Comparison of ENCODE assay signal across 10 cellular contexts in genomic region chr4:76723916-76724315, GRCh38.
DNase-seq lines count a peak whose midpoint lies in the region; ATAC-seq and TF ChIP-seq lines count a peak whose summit lies in the region.
"Had no signal": no experiment of that assay in that cellular context is flagged by ENCODE, and none has a peak within 500 bp of the region (broad histone marks: within the 10 kb centered on the region; RNA-seq: fewer than 3 reads in every experiment).

No MANE protein-coding gene starts in this region.

- intact Hi-C loops in left ventricle myocardium inferior (cut with micrococcal nuclease) = no loop called here

- 11 to 30% methylated on average over 2 of the region's 2 CpGs for WGBS in tibial nerve, 2 donors

- peaks cover 19% of the 10 kb centered on the region for H3K4me1 ChIP-seq in left ventricle myocardium inferior
- peaks cover 0 to 41% (median 9%) of the 10 kb centered on the region in 4 donors for H3K4me1 ChIP-seq in tibial nerve

- no peak for TF ChIP-seq POLR2A in tibial nerve (IDR thresholded peaks at IDR 0.05)

- no peak overlapping the region for H3K4me3 ChIP-seq in left ventricle myocardium inferior
- peak overlapping the region in 1 of 4 donors; percentile 10 for H3K4me3 ChIP-seq in tibial nerve
- H3K4me3 ChIP-seq: hepatocyte had no signal

- H3K9me3 ChIP-seq in left ventricle myocardium inferior (replicated peaks) = no peaks in the 10 kb centered on the region
- H3K9me3 ChIP-seq in tibial nerve = no peaks in the 10 kb centered on the region

- peak in 1 of 2 donors; percentile 80 for TF ChIP-seq EP300 in tibial nerve (IDR thresholded peaks at IDR 0.05)

- H3K36me3 ChIP-seq in left ventricle myocardium inferior (no peaks in the 10 kb centered on the region), tibial nerve (no peaks in the 10 kb centered on the region)

- no peak for ATAC-seq in GM18502 (IDR thresholded peaks at IDR 0.05; ENCODE audit: poor library complexity, unreplicated experiment)
- no peak for ATAC-seq in HG03139 (IDR thresholded peaks at IDR 0.05; ENCODE audit: unreplicated experiment)

- DNase-seq in HPDE6-E6E7 (ENCODE audit: extremely low spot score) (peak; percentile 43), amniotic epithelial cell (ENCODE audit: low read depth) (peak; percentile 84), left ventricle myocardium inferior (no peak), tibial nerve (ENCODE audit: low spot score in 2 of 2) (no peak), NAMALWA (ENCODE audit: low spot score) (no peak)
- DNase-seq: activated CD4-positive, alpha-beta T cell treated with anti-CD3 and anti-CD28 coated beads for 1 hour; stimulated activated naive CD4-positive, alpha-beta T cell had no signal

- no peaks in the 10 kb centered on the region for H3K27me3 ChIP-seq in left ventricle myocardium inferior (ENCODE audit: low read depth)
- H3K27me3 ChIP-seq in tibial nerve = no peaks in the 10 kb centered on the region
- H3K27me3 ChIP-seq: hepatocyte had no signal

- TF ChIP-seq CTCF in left ventricle myocardium inferior (IDR thresholded peaks at IDR 0.05; ENCODE audit: borderline replicate concordance) (no peak), tibial nerve (IDR thresholded peaks at IDR 0.05) (no peak)

- peak overlapping the region; percentile 42 for H3K27ac ChIP-seq in left ventricle myocardium inferior (replicated peaks)
- H3K27ac ChIP-seq in tibial nerve = peak overlapping the region; percentile 12 to 89 (median 68)
- H3K27ac ChIP-seq: hepatocyte had no signal

Comparison
In these comparisons a context has a peak if more than half of its experiments do, and no peak if none do; other contexts are left out.
1. DNase-seq: peak in HPDE6-E6E7 (single experiment) and amniotic epithelial cell (single experiment); none in left ventricle myocardium inferior (single experiment), tibial nerve (0 of 2) and NAMALWA (single experiment).